ENCODE assay signal across 29 cellular contexts in the genomic region with DNA sequence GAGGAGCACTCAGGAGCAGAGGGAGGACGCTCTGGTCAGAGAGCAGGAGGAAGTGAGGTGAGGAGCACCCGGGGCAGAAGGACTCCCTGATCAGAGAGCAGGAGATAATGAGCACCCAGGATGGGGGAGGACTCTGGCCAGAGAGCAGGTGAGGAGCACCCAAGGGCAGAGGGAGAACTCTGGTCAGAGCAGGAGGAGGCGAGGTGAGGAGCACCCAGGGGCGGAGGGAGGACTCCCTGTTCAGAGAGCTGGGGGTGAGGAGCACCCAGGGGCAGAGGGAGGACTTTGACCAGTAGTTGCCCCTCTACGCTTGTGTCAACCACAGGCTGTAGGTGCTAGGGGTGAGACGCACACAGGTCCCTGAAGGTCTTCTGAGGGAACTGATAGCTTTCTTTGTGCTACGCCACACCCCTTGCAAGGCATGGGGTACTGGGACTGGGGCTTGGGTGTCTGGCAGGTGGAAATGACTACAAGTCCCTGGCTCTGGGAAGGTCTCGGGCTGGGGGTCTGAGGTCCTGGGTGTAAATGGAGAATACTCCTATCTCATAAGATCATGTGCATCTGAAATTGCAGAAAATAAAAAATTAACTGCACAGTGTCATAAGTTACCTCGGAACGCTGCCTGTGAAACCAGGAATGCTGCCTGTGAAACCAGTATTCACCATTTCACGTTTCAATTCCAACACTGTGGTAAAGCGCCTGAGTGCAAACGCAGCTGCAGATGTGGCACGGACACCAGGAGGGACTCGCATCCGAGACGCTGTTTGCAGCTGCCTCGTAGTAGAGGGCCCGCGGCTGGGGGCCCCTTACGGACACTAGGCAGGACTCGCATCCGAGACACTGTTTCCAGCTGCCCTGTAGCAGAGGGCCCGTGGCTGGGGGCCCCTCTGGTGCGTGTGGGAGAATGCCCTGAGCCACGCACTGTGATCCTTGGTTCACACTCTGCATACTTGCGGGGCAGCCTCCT. TPM values are rescaled to one million over a fixed set of nuclear protein-coding genes. Genes with fewer than 3 reads are reported as not detected.
DNase-seq lines count a peak whose midpoint lies in the region; ATAC-seq and TF ChIP-seq lines count a peak whose summit lies in the region.
"Had no signal": no experiment of that assay in that cellular context is flagged by ENCODE, and none has a peak within 500 bp of the region (broad histone marks: within the 10 kb centered on the region; RNA-seq: fewer than 3 reads in every experiment).

No MANE protein-coding gene starts in this region.

- H3K27ac ChIP-seq in right atrium auricular region (no peak overlapping the region), upper lobe of right lung (no peak overlapping the region), SK-N-SH (ENCODE audit: low read depth in 2 of 2, low read length in 1 of 2) (no peak overlapping the region)
- H3K27ac ChIP-seq: cardiac muscle cell, esophagus muscularis mucosa, gastrocnemius medialis, upper lobe of left lung had no signal

- H3K9ac ChIP-seq in SK-N-SH = no peak overlapping the region

- ATAC-seq in Right ventricle myocardium superior (ENCODE audit: poor library complexity) (no peak), WTC11 (no peak), memory B cell (ENCODE audit: low read depth) (no peak), upper lobe of right lung (no peak)
- ATAC-seq: gastrocnemius medialis had no signal

- H3K27me3 ChIP-seq in right atrium auricular region (no peaks in the 10 kb centered on the region), upper lobe of right lung (no peaks in the 10 kb centered on the region), SK-N-SH (ENCODE audit: insufficient read depth) (no peaks in the 10 kb centered on the region)
- H3K27me3 ChIP-seq: cardiac muscle cell, esophagus muscularis mucosa, gastrocnemius medialis, spleen, upper lobe of left lung had no signal

- TF ChIP-seq EP300 in SK-N-SH (IDR thresholded peaks at IDR 0.05; ENCODE audit: borderline replicate concordance in 1 of 2, low read depth in 1 of 2, low read length in 1 of 2) = no peak

- 0 out of 2 replicates have a peak, but pooled peaks cover 8% of the 10 kb centered on the region for H4K20me1 ChIP-seq in SK-N-SH (ENCODE audit: insufficient read depth)

- no peak for TF ChIP-seq RAD21 in SK-N-SH (IDR thresholded peaks at IDR 0.05; ENCODE audit: low read length)

- TF ChIP-seq CTCF in right atrium auricular region (IDR thresholded peaks at IDR 0.05) = no peak
- no peak for TF ChIP-seq CTCF in WTC11 (IDR thresholded peaks at IDR 0.05)
- TF ChIP-seq CTCF in upper lobe of right lung (IDR thresholded peaks at IDR 0.05) = no peak
- no peak for TF ChIP-seq CTCF in SK-N-SH (IDR thresholded peaks at IDR 0.05)

- H3K4me3 ChIP-seq in right atrium auricular region (no peak overlapping the region), upper lobe of right lung (no peak overlapping the region), SK-N-SH (ENCODE audit: low read depth in 2 of 2, low read length in 1 of 2) (no peak overlapping the region)
- H3K4me3 ChIP-seq: cardiac muscle cell, esophagus muscularis mucosa, gastrocnemius medialis, spleen, upper lobe of left lung had no signal

- H3K4me2 ChIP-seq in SK-N-SH = no peak overlapping the region

- no peaks in the 10 kb centered on the region for H3K79me2 ChIP-seq in SK-N-SH (ENCODE audit: insufficient read depth)

- H3K9me3 Mint-ChIP-seq in WTC11 = no peaks in the 10 kb centered on the region
- no peaks in the 10 kb centered on the region for H3K9me3 Mint-ChIP-seq in memory B cell
- H3K9me3 Mint-ChIP-seq in immature natural killer cell = no peaks in the 10 kb centered on the region
- H3K9me3 Mint-ChIP-seq: activated CD4-positive, alpha-beta memory T cell treated with anti-CD3 and anti-CD28 coated beads, Interleukin-2, amount 10 ng/mL, durations not matched to agents 7 days and 5 days; activated naive CD4-positive, alpha-beta T cell treated with anti-CD3 and anti-CD28 coated beads for 36 hours had no signal

- H3F3A ChIP-seq in SK-N-SH (replicated peaks; ENCODE audit: insufficient read depth) = peaks cover 10% of the 10 kb centered on the region

- H3K9me3 ChIP-seq in right atrium auricular region = no peaks in the 10 kb centered on the region
- no peaks in the 10 kb centered on the region for H3K9me3 ChIP-seq in upper lobe of right lung
- H3K9me3 ChIP-seq in SK-N-SH = no peaks in the 10 kb centered on the region
- H3K9me3 ChIP-seq: Caco-2, esophagus muscularis mucosa, gastrocnemius medialis, spleen, upper lobe of left lung had no signal

- intact Hi-C loops in Right ventricle myocardium superior (cut with DNase I) (loop anchor here (10.0 kb wide), 1 partner anchor 173 kb away; no protein-coding TSS in a partner anchor), upper lobe of right lung (cut with DNase I) (no loop called here)

- peaks cover 59% of the 10 kb centered on the region for H3K36me3 Mint-ChIP-seq in WTC11
- peaks cover 30% of the 10 kb centered on the region for H3K36me3 Mint-ChIP-seq in memory B cell
- peaks cover 7 to 31% (median 8%) of the 10 kb centered on the region in 3 donors for H3K36me3 Mint-ChIP-seq in immature natural killer cell

- H3K27ac Mint-ChIP-seq in WTC11 (no peak overlapping the region), memory B cell (peak overlapping the region; percentile 53), immature natural killer cell (peak overlapping the region in 3 of 6 donors; percentile 74 to 77 (median 74))
- H3K27ac Mint-ChIP-seq: activated CD4-positive, alpha-beta memory T cell treated with anti-CD3 and anti-CD28 coated beads, Interleukin-2, amount 10 ng/mL, durations not matched to agents 7 days and 5 days; activated naive CD4-positive, alpha-beta T cell treated with anti-CD3 and anti-CD28 coated beads for 36 hours had no signal

- no peak overlapping the region for H2AFZ ChIP-seq in SK-N-SH (ENCODE audit: low read depth)

- no peaks in the 10 kb centered on the region for H3K9me2 ChIP-seq in SK-N-SH

- H3K27me3 Mint-ChIP-seq in WTC11 (ENCODE audit: low read depth) = no peaks in the 10 kb centered on the region
- no peaks in the 10 kb centered on the region for H3K27me3 Mint-ChIP-seq in memory B cell
- peaks cover 28 to 45% (median 40%) of the 10 kb centered on the region in 3 donors for H3K27me3 Mint-ChIP-seq in immature natural killer cell (ENCODE audit: low read depth in 3 of 3)
- H3K27me3 Mint-ChIP-seq: activated CD4-positive, alpha-beta memory T cell treated with anti-CD3 and anti-CD28 coated beads, Interleukin-2, amount 10 ng/mL, durations not matched to agents 7 days and 5 days had no signal

- WGBS in SK-N-SH (ENCODE audit: low lambda C conversion rate) = 92% methylated on average over 11 of the region's 27 CpGs

- DNase-seq in Right ventricle myocardium superior = peak; percentile 18
- DNase-seq in right atrium auricular region (ENCODE audit: low spot score) = no peak
- no peak for DNase-seq in WTC11 (ENCODE audit: low spot score)
- DNase-seq in memory B cell (ENCODE audit: low spot score in 2 of 2) = no peak
- DNase-seq in upper lobe of right lung = peak; percentile 58
- DNase-seq in hippocampal formation (lab: John Stamatoyannopoulos, UW) = no peak
- DNase-seq in immature natural killer cell = no peak
- no peak for DNase-seq in SK-N-SH
- DNase-seq: activated CD4-positive, alpha-beta memory T cell treated with anti-CD3 and anti-CD28 coated beads, Interleukin-2, amount 10 ng/mL, durations not matched to agents 7 days and 5 days; activated naive CD4-positive, alpha-beta T cell treated with anti-CD3 and anti-CD28 coated beads for 36 hours; anterior cingulate cortex; Caco-2; effector CD8-positive, alpha-beta T cell; gastrocnemius medialis; islet precursor cell; NCI-H1105 treated with DMSO at 0.1 percent for 48 hours; NCI-H2081 treated with DMSO at 0.1 percent for 48 hours; NCI-H524; occipital lobe; retina; spleen; stimulated activated CD4-positive, alpha-beta T cell treated with anti-CD3 and anti-CD28 coated beads, Interleukin-4, amount 100 ng/mL, for 1 hour; T-helper 9 cell had no signal

- H3K4me3 Mint-ChIP-seq in WTC11 = no peak overlapping the region
- no peak overlapping the region for H3K4me3 Mint-ChIP-seq in memory B cell
- H3K4me3 Mint-ChIP-seq in immature natural killer cell = no peak overlapping the region
- H3K4me3 Mint-ChIP-seq: activated CD4-positive, alpha-beta memory T cell treated with anti-CD3 and anti-CD28 coated beads, Interleukin-2, amount 10 ng/mL, durations not matched to agents 7 days and 5 days; activated naive CD4-positive, alpha-beta T cell treated with anti-CD3 and anti-CD28 coated beads for 36 hours had no signal

- H3K4me1 ChIP-seq in right atrium auricular region (no peaks in the 10 kb centered on the region), upper lobe of right lung (no peaks in the 10 kb centered on the region), SK-N-SH (ENCODE audit: control insufficient read depth in 1 of 2, insufficient read depth in 2 of 2, low read depth in 1 of 2, low read length in 1 of 2) (peaks cover 0 to 8% of the 10 kb centered on the region in 2 experiments; a peak in 1 of 4 replicates)
- H3K4me1 ChIP-seq: Caco-2, esophagus muscularis mucosa, gastrocnemius medialis had no signal

- CTCF ChIA-PET in WTC11 (lab: Charles Lee) (no interaction called here), SK-N-SH (lab: Yijun Ruan, JAX) (no interaction called here)

- H3K36me3 ChIP-seq in right atrium auricular region (peaks cover 25% of the 10 kb centered on the region), upper lobe of right lung (peaks cover 70% of the 10 kb centered on the region), SK-N-SH (replicated peaks in 1 of 2; ENCODE audit: control insufficient read depth in 1 of 2, insufficient read depth in 2 of 2, low read length in 1 of 2) (peaks cover 5 to 46% of the 10 kb centered on the region in 2 experiments)
- H3K36me3 ChIP-seq: gastrocnemius medialis had no signal

- H3K4me1 Mint-ChIP-seq in WTC11 (no peaks in the 10 kb centered on the region; the same call in 1 of the 2 replicates), memory B cell (peaks cover 8% of the 10 kb centered on the region), immature natural killer cell (peaks cover 8% of the 10 kb centered on the region in 2 donors)
- H3K4me1 Mint-ChIP-seq: activated CD4-positive, alpha-beta memory T cell treated with anti-CD3 and anti-CD28 coated beads, Interleukin-2, amount 10 ng/mL, durations not matched to agents 7 days and 5 days had no signal

- POLR2A ChIA-PET in WTC11 (lab: Charles Lee) = no interaction called here
- POLR2A ChIA-PET in SK-N-SH (lab: Yijun Ruan, JAX) = no interaction called here

RNA-seq across cellular contexts. Expression of gene SLC6A3, which starts 27.0 kb away (rescaled TPM):
- total RNA-seq in Right ventricle myocardium superior (not detected), right atrium auricular region (under 1 TPM in 1 of 2 donors, not detected in 1; 0.16 TPM), WTC11 (2021) (0.53 to 0.74 TPM (median 0.64 TPM) in 3 replicates), upper lobe of right lung (0.52 TPM)
- polyA plus RNA-seq in immature natural killer cell (not detected), SK-N-SH (2012; rRNA removed) (not detected in 2 replicates)
- not detected in 2 replicates for polyA plus RNA-seq in SK-N-SH (2012; cell fraction: cytosol; rRNA removed)
- polyA plus RNA-seq in SK-N-SH (2012; cell fraction: nucleus; rRNA removed) = not detected in 2 replicates
- total RNA-seq: A673; activated CD4-positive, alpha-beta memory T cell treated with anti-CD3 and anti-CD28 coated beads, Interleukin-2, amount 10 ng/mL, durations not matched to agents 7 days and 5 days; activated naive CD4-positive, alpha-beta T cell treated with anti-CD3 and anti-CD28 coated beads for 36 hours; Caco-2; cardiac muscle cell; gastrocnemius medialis; lung microvascular endothelial cell; occipital lobe had no signal
- polyA plus RNA-seq: BJ, cardiac muscle cell had no signal

RNA-seq across cellular contexts. Expression of gene LPCAT1, which starts 51.5 kb away (rescaled TPM):
- total RNA-seq in Right ventricle myocardium superior (11.5 TPM), right atrium auricular region (10 to 100 TPM; 13.2 to 18.1 TPM), WTC11 (2021) (206 to 215 TPM (median 210 TPM) in 3 replicates), upper lobe of right lung (690 TPM)
- polyA plus RNA-seq in immature natural killer cell (100 to 1,000 TPM; 107 to 255 (median 144) TPM), SK-N-SH (2012; rRNA removed) (32.5 and 42.3 TPM in 2 replicates)
- polyA plus RNA-seq in SK-N-SH (2012; cell fraction: cytosol; rRNA removed) = 30.1 and 38.3 TPM in 2 replicates
- 54.3 and 65.1 TPM in 2 replicates for polyA plus RNA-seq in SK-N-SH (2012; cell fraction: nucleus; rRNA removed)

Comparison
In these comparisons a context has a peak if more than half of its experiments do, and no peak if none do; other contexts are left out.
1. DNase-seq: peak in Right ventricle myocardium superior (single experiment) and upper lobe of right lung (single experiment); none in right atrium auricular region (single experiment), WTC11 (single experiment), memory B cell (0 of 2), hippocampal formation (0 of 2), immature natural killer cell (0 of 3) and SK-N-SH (single experiment).
2. RNA of gene LPCAT1, which starts 51.5 kb away (total RNA-seq): 690 TPM in upper lobe of right lung (single experiment) and 206 to 215 TPM in WTC11; 13.2 to 18.1 TPM in right atrium auricular region and 11.5 TPM in Right ventricle myocardium superior (single experiment); every median in the first group is over 10 times any median in the second.